ENCODE assay signal across 22 cellular contexts in the genomic region with DNA sequence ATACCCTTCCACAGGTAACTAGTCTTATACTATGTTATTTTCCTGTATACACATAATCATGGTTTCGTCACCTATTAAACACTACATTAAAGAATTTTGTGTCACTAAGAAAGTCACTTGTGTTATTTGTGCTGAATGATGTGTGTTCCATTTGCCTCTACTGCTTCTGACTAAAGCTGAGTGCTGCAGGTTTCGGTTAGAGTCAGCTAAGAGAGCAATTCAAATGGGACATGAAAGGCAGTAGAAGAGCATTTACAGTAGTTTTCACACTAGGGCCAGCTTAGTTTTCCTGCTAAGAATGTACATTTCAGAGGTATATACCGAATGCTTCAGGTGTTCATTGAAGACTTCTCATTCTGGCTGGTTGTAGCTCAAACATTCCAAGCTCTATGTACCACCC.
DNase-seq lines count a peak whose midpoint lies in the region; ATAC-seq, FAIRE-seq and TF ChIP-seq lines count a peak whose summit lies in the region.
"Had no signal": no experiment of that assay in that cellular context is flagged by ENCODE, and none has a peak within 500 bp of the region (broad histone marks: within the 10 kb centered on the region; RNA-seq: fewer than 3 reads in every experiment).

No MANE protein-coding gene starts in this region.

- SMC1A ChIA-PET in GM12878 (lab: Charles Lee; ENCODE audit: uncharacterized antibody, unreplicated experiment): no interaction called here

- H3K36me3 Mint-ChIP-seq in CD8-positive, alpha-beta T cell: no peaks in the 10 kb centered on the region

- no peaks in the 10 kb centered on the region for H4K20me1 ChIP-seq in GM12878 (ENCODE audit: control insufficient read depth, insufficient read depth)

- TF ChIP-seq POLR2A in GM12878 (IDR thresholded peaks at IDR 0.05; ENCODE audit: low read depth, low read length): no peak

- POLR2A ChIA-PET in GM12878 (lab: Charles Lee): no interaction called here
- POLR2A ChIA-PET in CD8-positive, alpha-beta T cell (lab: Charles Lee): no interaction called here

- in situ Hi-C loops in GM12878 (cut with MboI): no loop called here

- H3K9ac ChIP-seq in GM12878 (ENCODE audit: control insufficient read depth, insufficient read depth, low read length): no peak overlapping the region
- H3K9ac ChIP-seq: GM23248 had no signal

- no peaks in the 10 kb centered on the region for H3K27me3 ChIP-seq in GM12878 (replicated peaks in 1 of 2; ENCODE audit: control insufficient read depth in 2 of 2, insufficient read depth in 2 of 2, low read length in 1 of 2)
- H3K27me3 ChIP-seq in CD8-positive, alpha-beta T cell (ENCODE audit: insufficient read depth, low read length): no peaks in the 10 kb centered on the region

- H3K27me3 Mint-ChIP-seq in CD8-positive, alpha-beta T cell (ENCODE audit: low read depth): no peaks in the 10 kb centered on the region
- H3K27me3 Mint-ChIP-seq: B cell; CD4-positive, alpha-beta T cell had no signal

- H3K9me3 ChIP-seq in GM12878 (replicated peaks; ENCODE audit: control insufficient read depth, insufficient read depth, low read length): no peaks in the 10 kb centered on the region
- no peaks in the 10 kb centered on the region for H3K9me3 ChIP-seq in CD8-positive, alpha-beta T cell (ENCODE audit: low read length)

- H3K4me3 Mint-ChIP-seq in CD8-positive, alpha-beta T cell: no peak overlapping the region
- H3K4me3 Mint-ChIP-seq: B cell; CD4-positive, alpha-beta T cell had no signal

- 0 out of 2 replicates have a peak, but pooled peaks have one; percentile 10 for TF ChIP-seq RAD21 in GM12878 (IDR thresholded peaks at IDR 0.05; ENCODE audit: insufficient read depth, low read depth, low read length)

- H3K4me2 ChIP-seq in GM12878 (ENCODE audit: control insufficient read depth, insufficient read depth): no peak overlapping the region

- DNase-seq in GM12878 (ENCODE audit: low read depth, low spot score): peak; percentile 5
- no peak for DNase-seq in CD8-positive, alpha-beta T cell
- DNase-seq in activated T-cell treated with anti-CD3 and anti-CD28 coated beads, Interleukin-2, amount 50 U/mL, for 1 hour: no peak
- no peak for DNase-seq in anterior cingulate cortex (lab: John Stamatoyannopoulos, UW)
- DNase-seq: C1 segment of cervical spinal cord; CD4-positive, alpha-beta T cell; COR-L47; DMS153; DMS79 treated with DMSO at 0.1 percent for 48 hours; EL; GM23248; H7 had no signal

- no peaks in the 10 kb centered on the region for H3K79me2 ChIP-seq in GM12878 (ENCODE audit: control insufficient read depth, insufficient read depth, low read length)

- RAD21 ChIA-PET in GM12878 (lab: Charles Lee; ENCODE audit: unreplicated experiment): no interaction called here

- 12% methylated on average over 3 of the region's 3 CpGs for WGBS in GM12878 (ENCODE audit: insufficient coverage, insufficient replicate concordance, low lambda C conversion rate, missing lambda C conversion rate)

- no peaks in the 10 kb centered on the region for H3K4me1 ChIP-seq in GM12878 (ENCODE audit: control insufficient read depth, insufficient read depth, low read length)
- no peaks in the 10 kb centered on the region for H3K4me1 ChIP-seq in CD8-positive, alpha-beta T cell (ENCODE audit: insufficient read depth, low read length)

- no peak overlapping the region for H3K27ac ChIP-seq in GM12878 (ENCODE audit: control insufficient read depth, insufficient read depth)
- no peak overlapping the region for H3K27ac ChIP-seq in CD8-positive, alpha-beta T cell (ENCODE audit: low read depth, low read length)
- H3K27ac ChIP-seq: GM23248, HL-60 had no signal

- no peak for TF ChIP-seq CTCF in GM12878 (IDR thresholded peaks at IDR 0.05 in 2 of 3, conservative IDR thresholded peaks at IDR 0.05 in 1 of 3; ENCODE audit: control insufficient read depth in 2 of 3, extremely low read depth in 1 of 3, insufficient read depth in 1 of 3, low read depth in 3 of 3, low read length in 3 of 3)
- no peak for TF ChIP-seq CTCF in CD8-positive, alpha-beta T cell (IDR thresholded peaks at IDR 0.05)

- no TSS peak for BruUV-seq in GM12878 (replicated peaks; lab: Mats Ljungman, UMichigan)

- H3K4me3 ChIP-seq in GM12878: no peak overlapping the region
- H3K4me3 ChIP-seq in CD8-positive, alpha-beta T cell (ENCODE audit: low read depth, low read length): no peak overlapping the region
- H3K4me3 ChIP-seq: GM23248 had no signal

- CTCF ChIA-PET in GM12878 (lab: Yijun Ruan, JAX): no interaction called here
- CTCF ChIA-PET in CD8-positive, alpha-beta T cell (lab: Charles Lee): no interaction called here

- peaks cover 7% of the 10 kb centered on the region for H3K9me3 Mint-ChIP-seq in CD8-positive, alpha-beta T cell

- H3K4me1 Mint-ChIP-seq in CD8-positive, alpha-beta T cell (ENCODE audit: low read depth): no peaks in the 10 kb centered on the region
- H3K4me1 Mint-ChIP-seq: B cell had no signal

- no peak for TF ChIP-seq EP300 in GM12878 (IDR thresholded peaks at IDR 0.05; ENCODE audit: borderline replicate concordance in 1 of 2, control insufficient read depth in 1 of 2, low read depth in 2 of 2, low read length in 2 of 2)

- no peaks in the 10 kb centered on the region for H3K36me3 ChIP-seq in GM12878 (ENCODE audit: control insufficient read depth in 2 of 2, insufficient read depth in 2 of 2, low read length in 1 of 2)
- no peaks in the 10 kb centered on the region for H3K36me3 ChIP-seq in CD8-positive, alpha-beta T cell (ENCODE audit: insufficient read depth, low read length)

- intact Hi-C loops in GM12878 (cut with micrococcal nuclease; ENCODE audit: unreplicated experiment): no loop called here
- intact Hi-C loops in CD8-positive, alpha-beta T cell (cut with DNase I, micrococcal nuclease): no loop called here

- H3K27ac Mint-ChIP-seq in CD8-positive, alpha-beta T cell: no peak overlapping the region
- H3K27ac Mint-ChIP-seq: B cell; CD4-positive, alpha-beta T cell had no signal

- no peak overlapping the region for H2AFZ ChIP-seq in GM12878 (ENCODE audit: control insufficient read depth, low read depth, low read length)
- H2AFZ ChIP-seq: GM23248 had no signal

- FAIRE-seq in GM12878 (lab: Jason Lieb, UNC): no peak
- FAIRE-seq: A204.1, D721Med, G401.6, GM18507 had no signal

- ATAC-seq in GM18511 (IDR thresholded peaks at IDR 0.05; ENCODE audit: unreplicated experiment) (peak; percentile 50), HG02610 (IDR thresholded peaks at IDR 0.05; ENCODE audit: unreplicated experiment) (peak; percentile 77), HG03025 (IDR thresholded peaks at IDR 0.05; ENCODE audit: low FRiP score, unreplicated experiment) (peak; percentile 86), GM12878 (peak; percentile 48; the same call in 2 of the 3 replicates), GM18909 (IDR thresholded peaks at IDR 0.05; ENCODE audit: poor library complexity, unreplicated experiment) (no peak)
- ATAC-seq in CD8-positive, alpha-beta T cell: no peak

TF ChIP-seq in GM12878, 131 proteins besides CTCF, POLR2A, EP300 and RAD21:
- TF ChIP-seq YY1 (IDR thresholded peaks at IDR 0.05; ENCODE audit: low read depth, low read length) (no peak), JUNB (IDR thresholded peaks at IDR 0.05) (peak; percentile 53), CHD2 (IDR thresholded peaks at IDR 0.05; ENCODE audit: borderline replicate concordance, low read depth, low read length) (no peak), IKZF2 (IDR thresholded peaks at IDR 0.05) (no peak), HDAC6 (IDR thresholded peaks at IDR 0.05; ENCODE audit: unreplicated experiment) (no peak), MYC (IDR thresholded peaks at IDR 0.05; ENCODE audit: insufficient read depth, insufficient read length, insufficient replicate concordance, low read length, severe bottlenecking) (no peak), SMAD5 (IDR thresholded peaks at IDR 0.05; ENCODE audit: low read depth) (no peak), SIX5 (IDR thresholded peaks at IDR 0.05; ENCODE audit: low read depth, low read length, severe bottlenecking) (no peak), ESRRA (IDR thresholded peaks at IDR 0.05; ENCODE audit: low read length) (no peak)
TF ChIP-seq in GM12878: peak in this region for 1.

Comparison
In these comparisons a context has a peak if more than half of its experiments do, and no peak if none do; other contexts are left out.
1. ATAC-seq: peak in GM18511 (single experiment), HG02610 (single experiment), HG03025 (single experiment) and GM12878 (single experiment); none in CD8-positive, alpha-beta T cell (single experiment) and GM18909 (single experiment).